In genomic region chr11:13883042-13883441, GRCh38 we compare ENCODE assay signal across 11 cellular contexts.
DNase-seq lines count a peak whose midpoint lies in the region; ATAC-seq and TF ChIP-seq lines count a peak whose summit lies in the region.
"Had no signal": no experiment of that assay in that cellular context is flagged by ENCODE, and none has a peak within 500 bp of the region (broad histone marks: within the 10 kb centered on the region; RNA-seq: fewer than 3 reads in every experiment).

No MANE protein-coding gene starts in this region.

- BruUV-seq in OCI-LY7 (replicated peaks; lab: Mats Ljungman, UMichigan) = no TSS peak

- DNase-seq in COLO668 (lab: John Stamatoyannopoulos, UW; ENCODE audit: unreplicated experiment) = peak; percentile 12
- peak; percentile 88 for DNase-seq in OCI-LY7 (ENCODE audit: low spot score)
- DNase-seq in HCEC 1CT = no peak
- DNase-seq in activated effector memory CD4-positive, alpha-beta T cell treated with Interleukin-2 at 50 U/mL for 16 hours = no peak
- no peak for DNase-seq in GM10248 (ENCODE audit: extremely low spot score)
- DNase-seq in NCI-H1694 treated with DMSO at 0.1 percent for 48 hours (lab: John Stamatoyannopoulos, UW) = no peak
- DNase-seq: dermis blood vessel endothelial cell, retina had no signal

- no peaks in the 10 kb centered on the region for H3K9me2 ChIP-seq in OCI-LY7 (ENCODE audit: insufficient read depth, low read length)

- peaks cover 13% of the 10 kb centered on the region; the same call in 1 of the 2 replicates for H3K9me3 ChIP-seq in OCI-LY7 (ENCODE audit: low read length)
- H3K9me3 ChIP-seq: BLaER1 had no signal

- ATAC-seq in GM18868 (IDR thresholded peaks at IDR 0.05; ENCODE audit: unreplicated experiment) = peak; percentile 81
- peak; percentile 55 for ATAC-seq in HG03135 (IDR thresholded peaks at IDR 0.05; ENCODE audit: unreplicated experiment)

- intact Hi-C loops in OCI-LY7 (cut with micrococcal nuclease; ENCODE audit: unreplicated experiment) = no loop called here

- H3K27ac ChIP-seq in OCI-LY7 (ENCODE audit: low read depth, low read length, poor library complexity, severe bottlenecking) = no peak overlapping the region
- H3K27ac ChIP-seq: BLaER1 had no signal

- peaks cover 45% of the 10 kb centered on the region for H3K4me1 ChIP-seq in OCI-LY7 (ENCODE audit: insufficient read depth, low read length, poor library complexity, severe bottlenecking)
- H3K4me1 ChIP-seq: BLaER1 had no signal

- H3K4me3 ChIP-seq in OCI-LY7 (ENCODE audit: low read depth, low read length, poor library complexity, severe bottlenecking) = no peak overlapping the region
- H3K4me3 ChIP-seq: BLaER1 had no signal

- H4K20me1 ChIP-seq in OCI-LY7 (ENCODE audit: insufficient read depth, low read length) = no peaks in the 10 kb centered on the region
- H4K20me1 ChIP-seq: BLaER1 had no signal

- TF ChIP-seq CTCF in OCI-LY7 (conservative IDR thresholded peaks at IDR 0.05; ENCODE audit: low read length) (no peak), GM10248 (IDR thresholded peaks at IDR 0.05; ENCODE audit: control extremely low read depth, extremely low read depth, low read depth, missing control alignments) (no peak)

- peak overlapping the region; percentile 42 for H3K4me2 ChIP-seq in OCI-LY7 (ENCODE audit: low read length)
- H3K4me2 ChIP-seq: BLaER1 had no signal

- peak overlapping the region; percentile 82 for H2AFZ ChIP-seq in OCI-LY7 (ENCODE audit: low read length)

- no peaks in the 10 kb centered on the region for H3K79me2 ChIP-seq in OCI-LY7 (ENCODE audit: insufficient read depth, low read depth, low read length)

- peaks cover 3% of the 10 kb centered on the region; the same call in 1 of the 2 replicates for H3K36me3 ChIP-seq in OCI-LY7 (ENCODE audit: insufficient read depth, low read length)
- H3K36me3 ChIP-seq: BLaER1 had no signal

- POLR2A ChIA-PET in OCI-LY7 (lab: Charles Lee) (interaction anchor here (0.7 to 3.1 kb wide), 9 partner anchors 8 to 111 kb away, joined by 3 to 14 read pairs (median 4); no protein-coding TSS in a partner anchor), GM10248 (lab: Yijun Ruan, JAX) (no interaction called here)

- CTCF ChIA-PET in OCI-LY7 (lab: Charles Lee; ENCODE audit: unreplicated experiment) (no interaction called here), GM10248 (lab: Yijun Ruan, JAX) (no interaction called here)

Comparison
In these comparisons a context has a peak if more than half of its experiments do, and no peak if none do; other contexts are left out.
1. DNase-seq: peak in COLO668 (single experiment) and OCI-LY7 (single experiment); none in HCEC 1CT (single experiment), activated effector memory CD4-positive, alpha-beta T cell treated with Interleukin-2 at 50 U/mL for 16 hours (single experiment), GM10248 (single experiment) and NCI-H1694 treated with DMSO at 0.1 percent for 48 hours (single experiment).